1 cellular context compared by ENCODE assay signal in the genomic region with DNA sequence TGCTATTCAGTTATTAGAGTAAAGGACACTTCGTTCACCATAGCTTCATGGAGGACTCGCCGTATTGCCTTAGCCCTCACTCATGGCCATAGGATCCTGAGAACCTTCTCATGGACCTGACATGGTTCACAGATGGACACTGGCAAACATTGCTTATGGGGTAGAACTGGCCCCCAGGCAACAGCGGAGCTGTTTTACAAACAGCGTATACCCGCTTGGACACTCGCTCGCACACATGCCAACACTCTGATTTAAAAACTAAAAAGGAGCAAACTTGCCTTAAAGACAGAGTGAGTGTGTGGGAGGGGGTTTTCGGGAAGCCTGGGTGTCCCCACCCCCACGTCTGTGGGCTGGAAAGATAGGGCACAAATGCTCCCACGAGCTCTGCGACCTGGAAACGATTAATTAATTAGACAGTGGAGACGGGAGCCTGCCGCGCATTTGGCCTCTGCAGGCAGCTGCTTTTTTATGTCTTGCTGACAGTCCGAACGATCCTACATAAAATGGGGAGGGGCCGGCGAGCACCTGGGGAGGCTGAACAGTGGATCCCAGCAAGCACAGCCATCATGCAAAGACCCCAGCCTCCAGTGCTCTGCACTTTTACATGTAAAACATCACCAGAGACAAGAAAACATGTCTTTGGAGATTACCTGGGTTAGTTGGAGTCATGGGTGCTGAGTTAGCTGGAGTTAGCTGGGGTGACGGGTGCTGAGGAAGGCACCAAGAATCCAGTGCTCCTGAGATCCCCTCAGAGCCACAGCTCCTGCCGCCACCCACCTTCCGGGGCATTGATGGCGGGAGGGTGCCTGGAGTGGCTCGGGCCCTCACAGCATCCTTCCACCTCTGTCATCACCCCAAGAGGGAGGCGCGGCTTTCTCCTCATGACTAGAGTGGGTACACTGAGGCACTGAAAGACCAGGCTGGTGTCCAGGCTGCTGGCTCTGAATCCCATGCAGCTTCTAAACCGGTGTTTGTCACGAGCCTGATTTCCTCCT.
TF ChIP-seq lines count a peak whose summit lies in the region.

No MANE protein-coding gene starts in this region.

TF ChIP-seq in HepG2, 621 proteins besides CTCF, POLR2A, EP300 and RAD21 (continued from another document):
- TF ChIP-seq, protein P1, sequence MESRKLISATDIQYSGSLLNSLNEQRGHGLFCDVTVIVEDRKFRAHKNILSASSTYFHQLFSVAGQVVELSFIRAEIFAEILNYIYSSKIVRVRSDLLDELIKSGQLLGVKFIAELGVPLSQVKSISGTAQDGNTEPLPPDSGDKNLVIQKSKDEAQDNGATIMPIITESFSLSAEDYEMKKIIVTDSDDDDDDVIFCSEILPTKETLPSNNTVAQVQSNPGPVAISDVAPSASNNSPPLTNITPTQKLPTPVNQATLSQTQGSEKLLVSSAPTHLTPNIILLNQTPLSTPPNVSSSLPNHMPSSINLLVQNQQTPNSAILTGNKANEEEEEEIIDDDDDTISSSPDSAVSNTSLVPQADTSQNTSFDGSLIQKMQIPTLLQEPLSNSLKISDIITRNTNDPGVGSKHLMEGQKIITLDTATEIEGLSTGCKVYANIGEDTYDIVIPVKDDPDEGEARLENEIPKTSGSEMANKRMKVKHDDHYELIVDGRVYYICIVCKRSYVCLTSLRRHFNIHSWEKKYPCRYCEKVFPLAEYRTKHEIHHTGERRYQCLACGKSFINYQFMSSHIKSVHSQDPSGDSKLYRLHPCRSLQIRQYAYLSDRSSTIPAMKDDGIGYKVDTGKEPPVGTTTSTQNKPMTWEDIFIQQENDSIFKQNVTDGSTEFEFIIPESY (CRISPR knock-in tag; IDR thresholded peaks at IDR 0.05), result 0 out of 2 replicates have a peak, but pooled peaks have one; percentile 21
- TF ChIP-seq HOXA9 (CRISPR knock-in tag; IDR thresholded peaks at IDR 0.05; ENCODE audit: borderline replicate concordance) (0 out of 2 replicates have a peak, but pooled peaks have one; percentile 6), MIER3 (CRISPR knock-in tag; IDR thresholded peaks at IDR 0.05; ENCODE audit: borderline replicate concordance) (peak; percentile 5; the same call in 1 of the 2 replicates)
